ENCODE assay signal across 10 cellular contexts in genomic region chr10:93859049-93859655, GRCh38. TPM values are rescaled to one million over a fixed set of nuclear protein-coding genes. Genes with fewer than 3 reads are reported as not detected.
DNase-seq lines count a peak whose midpoint lies in the region; ATAC-seq, FAIRE-seq and TF ChIP-seq lines count a peak whose summit lies in the region.
"Had no signal": no experiment of that assay in that cellular context is flagged by ENCODE, and none has a peak within 500 bp of the region (broad histone marks: within the 10 kb centered on the region; RNA-seq: fewer than 3 reads in every experiment).

No MANE protein-coding gene starts in this region.

- H3K9ac ChIP-seq in Loucy (ENCODE audit: low read depth, low read length, poor library complexity, severe bottlenecking) = no peak overlapping the region
- no peak overlapping the region for H3K9ac ChIP-seq in neural cell (ENCODE audit: low read length)

- H3K9me3 ChIP-seq in Loucy (ENCODE audit: insufficient read depth, low read depth, low read length) = no peaks in the 10 kb centered on the region
- H3K9me3 ChIP-seq in neural cell (ENCODE audit: low read length) = no peaks in the 10 kb centered on the region

- H2AFZ ChIP-seq in Loucy (ENCODE audit: low read length) (no peak overlapping the region), neural cell (ENCODE audit: low read depth, low read length) (no peak overlapping the region)

- H3K4me2 ChIP-seq in Loucy (ENCODE audit: low read depth, low read length, poor library complexity, severe bottlenecking) (no peak overlapping the region), neural cell (ENCODE audit: low read length) (no peak overlapping the region)

- peak; percentile 42 for DNase-seq in DMS 273 (lab: John Stamatoyannopoulos, UW; ENCODE audit: unreplicated experiment)
- DNase-seq in DMS 273 treated with DMSO at 0.1 percent for 48 hours (lab: John Stamatoyannopoulos, UW) = no peak
- peak; percentile 12 for DNase-seq in bronchial epithelial cell (ENCODE audit: low read depth)
- no peak for DNase-seq in activated CD8-positive, alpha-beta memory T cell treated with anti-CD3 and anti-CD28 coated beads for 24 hours
- no peak for DNase-seq in omental fat pad (ENCODE audit: low spot score)
- DNase-seq: 8988T, kidney glomerular epithelial cell had no signal

- ATAC-seq in HG03521 (IDR thresholded peaks at IDR 0.05; ENCODE audit: unreplicated experiment) (no peak), omental fat pad (ENCODE audit: low FRiP score) (no peak)

- TF ChIP-seq RAD21 in neural cell (conservative IDR thresholded peaks at IDR 0.05) = peak; percentile 88

- H3K79me2 ChIP-seq in Loucy (ENCODE audit: insufficient read depth, low read length) = no peaks in the 10 kb centered on the region
- no peaks in the 10 kb centered on the region for H3K79me2 ChIP-seq in neural cell (replicated peaks; ENCODE audit: insufficient read depth, low read length)

- no peaks in the 10 kb centered on the region for H3K36me3 ChIP-seq in Loucy (ENCODE audit: insufficient read depth, low read length)
- no peaks in the 10 kb centered on the region for H3K36me3 ChIP-seq in bronchial epithelial cell (ENCODE audit: control insufficient read depth, insufficient read depth, low read length)
- H3K36me3 ChIP-seq in neural cell (ENCODE audit: insufficient read depth, low read length) = no peaks in the 10 kb centered on the region

- no peaks in the 10 kb centered on the region for H3K27me3 ChIP-seq in Loucy (ENCODE audit: insufficient read depth, low read length, poor library complexity, severe bottlenecking)
- peaks cover 2% of the 10 kb centered on the region for H3K27me3 ChIP-seq in bronchial epithelial cell (ENCODE audit: control insufficient read depth, insufficient read depth, low read length)
- H3K27me3 ChIP-seq in neural cell (ENCODE audit: insufficient read depth, low read depth, low read length) = no peaks in the 10 kb centered on the region

- no peak for FAIRE-seq in bronchial epithelial cell (lab: Jason Lieb, UNC)

- TF ChIP-seq CTCF in Loucy (conservative IDR thresholded peaks at IDR 0.05; ENCODE audit: low read length) (peak; percentile 66), bronchial epithelial cell (IDR thresholded peaks at IDR 0.05; ENCODE audit: insufficient read depth, low read length, severe bottlenecking) (peak; percentile 17), neural cell (IDR thresholded peaks at IDR 0.05; ENCODE audit: poor library complexity, severe bottlenecking) (peak; percentile 83), omental fat pad (IDR thresholded peaks at IDR 0.05) (no peak)

- TF ChIP-seq EP300 in neural cell (conservative IDR thresholded peaks at IDR 0.05; ENCODE audit: poor library complexity, severe bottlenecking) = no peak

- no peak overlapping the region for H3K4me3 ChIP-seq in Loucy (ENCODE audit: low read length, poor library complexity, severe bottlenecking)
- H3K4me3 ChIP-seq in bronchial epithelial cell (ENCODE audit: low read depth, low read length) = no peak overlapping the region
- H3K4me3 ChIP-seq in neural cell (ENCODE audit: low read length) = no peak overlapping the region

- H3K27ac ChIP-seq in neural cell (ENCODE audit: low read length) = no peak overlapping the region

- H3F3A ChIP-seq in Loucy (ENCODE audit: low read depth) (no peaks in the 10 kb centered on the region), neural cell (ENCODE audit: insufficient read depth, low read length, poor library complexity, severe bottlenecking) (no peaks in the 10 kb centered on the region)

- no peaks in the 10 kb centered on the region for H4K20me1 ChIP-seq in Loucy (ENCODE audit: insufficient read depth, low read length, poor library complexity, severe bottlenecking)
- no peaks in the 10 kb centered on the region for H4K20me1 ChIP-seq in neural cell (ENCODE audit: insufficient read depth)

- no peaks in the 10 kb centered on the region for H3K4me1 ChIP-seq in Loucy (ENCODE audit: insufficient read depth, low read length, poor library complexity, severe bottlenecking)

- H3K9me2 ChIP-seq in Loucy (replicated peaks; ENCODE audit: low read depth, low read length) = no peaks in the 10 kb centered on the region
- H3K9me2 ChIP-seq in neural cell (ENCODE audit: insufficient read depth, low read length) = no peaks in the 10 kb centered on the region

TF ChIP-seq in neural cell, 6 proteins besides CTCF, POLR2A, EP300 and RAD21:
- peak; percentile 84 for TF ChIP-seq SMC3 (conservative IDR thresholded peaks at IDR 0.05; ENCODE audit: poor library complexity)
- no peak for TF ChIP-seq REST (IDR thresholded peaks at IDR 0.05; ENCODE audit: borderline replicate concordance)
- TF ChIP-seq EZH2 (IDR thresholded peaks at IDR 0.05; ENCODE audit: borderline replicate concordance, insufficient read depth, low read length, poor library complexity, severe bottlenecking) = no peak
- TF ChIP-seq TAF1 (IDR thresholded peaks at IDR 0.05; ENCODE audit: low read depth) = no peak
- no peak for TF ChIP-seq MXI1 (conservative IDR thresholded peaks at IDR 0.05; ENCODE audit: poor library complexity, severe bottlenecking)
TF ChIP-seq in neural cell: peak in this region for 1.

RNA-seq across cellular contexts. Expression of gene SLC35G1, which starts 34.6 kb away (rescaled TPM):
- total RNA-seq in bronchial epithelial cell (2.1 and 2.4 TPM in 2 replicates), omental fat pad (1 to 10 TPM; 3.5 to 5.7 (median 4.6) TPM)
- 3.3 and 3.5 TPM in 2 replicates for polyA plus RNA-seq in neural cell
- 5.7 and 6.8 TPM in 2 replicates for polyA minus RNA-seq in neural cell

Comparison
In these comparisons a context has a peak if more than half of its experiments do, and no peak if none do; other contexts are left out.
1. DNase-seq: peak in DMS 273 (single experiment) and bronchial epithelial cell (single experiment); none in DMS 273 treated with DMSO at 0.1 percent for 48 hours (single experiment), activated CD8-positive, alpha-beta memory T cell treated with anti-CD3 and anti-CD28 coated beads for 24 hours (single experiment) and omental fat pad (single experiment).
2. CTCF ChIP-seq: peak in Loucy (single experiment), bronchial epithelial cell (single experiment) and neural cell (single experiment); none in omental fat pad (0 of 3).